Comparison of ENCODE assay signal across 10 cellular contexts in the genomic region with DNA sequence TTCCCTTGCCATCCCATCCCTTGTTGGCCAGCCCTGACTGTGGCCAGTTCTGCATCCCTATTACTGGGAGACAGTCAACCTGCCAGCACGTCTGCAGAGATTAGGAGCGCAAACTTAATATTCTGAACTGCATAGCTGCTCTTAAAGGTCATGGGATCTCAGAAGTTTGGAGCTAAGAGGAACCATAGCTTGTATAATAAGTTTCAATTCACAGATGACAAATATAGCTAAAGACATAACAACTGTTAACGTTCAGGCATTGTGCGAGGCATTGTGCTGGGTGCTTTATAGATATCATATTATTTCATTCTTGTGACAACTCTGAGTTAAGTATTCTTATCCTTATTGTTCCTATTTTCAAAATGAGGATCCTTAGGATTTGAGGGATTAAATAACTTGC. TPM values are rescaled to one million over a fixed set of nuclear protein-coding genes. Genes with fewer than 3 reads are reported as not detected.
DNase-seq lines count a peak whose midpoint lies in the region; ATAC-seq and TF ChIP-seq lines count a peak whose summit lies in the region.
"Had no signal": no experiment of that assay in that cellular context is flagged by ENCODE, and none has a peak within 500 bp of the region (broad histone marks: within the 10 kb centered on the region; RNA-seq: fewer than 3 reads in every experiment).

No MANE protein-coding gene starts in this region.

- peak overlapping the region; percentile 93; the same call in 1 of the 2 replicates for H3K9ac ChIP-seq in GM23248

- H3K79me2 ChIP-seq in GM23248 (ENCODE audit: insufficient read depth), result peaks cover 83% of the 10 kb centered on the region

- no peaks in the 10 kb centered on the region for H3K9me3 ChIP-seq in GM23248 (ENCODE audit: low read depth)
- no peaks in the 10 kb centered on the region for H3K9me3 ChIP-seq in adrenal gland (replicated peaks in 1 of 3)
- no peaks in the 10 kb centered on the region for H3K9me3 ChIP-seq in lung (ENCODE audit: control insufficient read depth in 2 of 2, insufficient read depth in 1 of 2, low read length in 1 of 2)

- H3K4me3 ChIP-seq in GM23248 (no peak overlapping the region), adrenal gland (peak overlapping the region in 1 of 4 donors; percentile 71), lung (no peak overlapping the region)

- H4K20me1 ChIP-seq in GM23248 (ENCODE audit: insufficient read depth), result no peaks in the 10 kb centered on the region; the same call in 1 of the 2 replicates

- no peaks in the 10 kb centered on the region for H3K9me3 Mint-ChIP-seq in stimulated activated effector memory CD8-positive, alpha-beta T cell treated with anti-CD3 and anti-CD28 coated beads, Interleukin-12 subunit alpha, Interleukin-12 subunit beta, amount 100 ng/mL, for 72 hours

- peak overlapping the region; percentile 27 for H3K27ac Mint-ChIP-seq in stimulated activated effector memory CD8-positive, alpha-beta T cell treated with anti-CD3 and anti-CD28 coated beads, Interleukin-12 subunit alpha, Interleukin-12 subunit beta, amount 100 ng/mL, for 72 hours

- POLR2A ChIA-PET in GM10248 (lab: Yijun Ruan, JAX), result no interaction called here

- TF ChIP-seq CTCF in adrenal gland (IDR thresholded peaks at IDR 0.05) (no peak), lung (IDR thresholded peaks at IDR 0.05; ENCODE audit: control extremely low read depth, extremely low read depth) (no peak), GM10248 (IDR thresholded peaks at IDR 0.05; ENCODE audit: control extremely low read depth, extremely low read depth, low read depth, missing control alignments) (no peak)

- peaks cover 61% of the 10 kb centered on the region for H3F3A ChIP-seq in GM23248 (ENCODE audit: insufficient read depth)

- H3K4me1 Mint-ChIP-seq in stimulated activated effector memory CD8-positive, alpha-beta T cell treated with anti-CD3 and anti-CD28 coated beads, Interleukin-12 subunit alpha, Interleukin-12 subunit beta, amount 100 ng/mL, for 72 hours, result peaks cover 43% of the 10 kb centered on the region

- ATAC-seq in lung (ENCODE audit: insufficient read depth, low FRiP score), result no peak
- no peak for ATAC-seq in stimulated activated effector memory CD8-positive, alpha-beta T cell treated with anti-CD3 and anti-CD28 coated beads, Interleukin-12 subunit alpha, Interleukin-12 subunit beta, amount 100 ng/mL, for 72 hours

- H3K27ac ChIP-seq in GM23248 (peak overlapping the region; percentile 92; the same call in 1 of the 2 replicates), adrenal gland (peak overlapping the region in 4 of 5 donors; percentile 29 to 99 (median 88)), lung (ENCODE audit: low read depth in 1 of 2, low read length in 1 of 2) (peak overlapping the region; percentile 10 to 40)

- no peaks in the 10 kb centered on the region for H3K9me2 ChIP-seq in GM23248 (ENCODE audit: insufficient read depth)

- H3K36me3 ChIP-seq in GM23248 (ENCODE audit: low read depth) (no peaks in the 10 kb centered on the region), adrenal gland (replicated peaks in 1 of 2) (no peaks in the 10 kb centered on the region), lung (ENCODE audit: control insufficient read depth in 2 of 2, insufficient read depth in 2 of 2, low read length in 2 of 2) (no peaks in the 10 kb centered on the region)

- WGBS in GM23248 (ENCODE audit: low coverage in 1 of 2, low lambda C conversion rate in 2 of 2, missing lambda C conversion rate in 2 of 2), 2 experiments, result 97 to 100% methylated on average over 4 of the region's 4 CpGs
- 67 to 89% (median 75%) methylated on average over 4 of the region's 4 CpGs for whole genome bisulfite sequencing in adrenal gland, 4 donors
- WGBS in lung, 2 donors, result 56 to 75% methylated on average over 4 of the region's 4 CpGs

- H3K4me2 ChIP-seq in GM23248 (ENCODE audit: unreplicated experiment), result no peak overlapping the region

- H3K27me3 ChIP-seq in GM23248 (replicated peaks; ENCODE audit: insufficient read depth), result no peaks in the 10 kb centered on the region
- H3K27me3 ChIP-seq in adrenal gland, result no peaks in the 10 kb centered on the region
- H3K27me3 ChIP-seq in lung (ENCODE audit: control insufficient read depth, insufficient read depth), result no peaks in the 10 kb centered on the region

- TF ChIP-seq POLR2A in adrenal gland (IDR thresholded peaks at IDR 0.05), result no peak

- H2AFZ ChIP-seq in GM23248, result no peak overlapping the region

- DNase-seq in GM23248 (no peak), adrenal gland (peak in 1 of 7 donors; percentile 13), lung (ENCODE audit: low spot score) (no peak), SW480 (ENCODE audit: low spot score) (no peak), DMS153 (lab: John Stamatoyannopoulos, UW) (no peak), GM10248 (ENCODE audit: extremely low spot score) (no peak), NCI-H1417 (lab: John Stamatoyannopoulos, UW) (no peak)
- no peak for DNase-seq in stimulated activated effector memory CD8-positive, alpha-beta T cell treated with anti-CD3 and anti-CD28 coated beads, Interleukin-12 subunit alpha, Interleukin-12 subunit beta, amount 100 ng/mL, for 72 hours (ENCODE audit: low spot score in 2 of 2)
- DNase-seq: activated T-cell treated with anti-CD3 and anti-CD28 coated beads, Interleukin-2, amount 50 U/mL, for 1 hour; C1 segment of cervical spinal cord had no signal

- H3K4me3 Mint-ChIP-seq in stimulated activated effector memory CD8-positive, alpha-beta T cell treated with anti-CD3 and anti-CD28 coated beads, Interleukin-12 subunit alpha, Interleukin-12 subunit beta, amount 100 ng/mL, for 72 hours, result no peak overlapping the region

- H3K4me1 ChIP-seq in GM23248 (ENCODE audit: insufficient read depth) (peaks cover 69% of the 10 kb centered on the region), adrenal gland (replicated peaks in 1 of 2) (peaks cover 51 to 86% of the 10 kb centered on the region in 2 donors), lung (ENCODE audit: control insufficient read depth in 2 of 2, insufficient read depth in 2 of 2, low read length in 2 of 2) (peaks cover 17 to 51% of the 10 kb centered on the region in 2 donors)

- in situ Hi-C loops in GM23248 (cut with MboI), result no loop called here

- intact Hi-C loops in adrenal gland (cut with DNase I), result no loop called here

- CTCF ChIA-PET in GM10248 (lab: Yijun Ruan, JAX), result interaction anchor here (0.8 to 5.3 kb wide), 7 partner anchors 10 to 295 kb away, joined by 3 to 32 read pairs (median 3); no protein-coding TSS in a partner anchor

- H3K36me3 Mint-ChIP-seq in stimulated activated effector memory CD8-positive, alpha-beta T cell treated with anti-CD3 and anti-CD28 coated beads, Interleukin-12 subunit alpha, Interleukin-12 subunit beta, amount 100 ng/mL, for 72 hours, result no peaks in the 10 kb centered on the region

RNA-seq across cellular contexts. Expression of a gene that starts 3.7 kb away (rescaled TPM):
- 122 and 158 TPM in 2 replicates for total RNA-seq in GM23248 (2014; rRNA removed; shearing (Covaris generic))
- polyA plus RNA-seq in GM23248 (2016; fragmentation: Nextera tagmentation; extraction: Ambion mirVana) (173 and 175 TPM in 2 replicates), adrenal gland (100 to 1,000 TPM in 1 of 3 donors, 10 to 100 TPM in 2; 41.5 to 117 (median 82.9) TPM), lung (100 to 1,000 TPM; 104 to 105 TPM)
- total RNA-seq in adrenal gland (100 to 1,000 TPM; 119 to 179 (median 139) TPM), lung (100 to 1,000 TPM; 195 to 360 TPM)

RNA-seq across cellular contexts. Expression of a gene that starts 41.6 kb away (rescaled TPM):
- total RNA-seq in GM23248 (2014; rRNA removed; shearing (Covaris generic)), result not detected in 2 replicates
- polyA plus RNA-seq in GM23248 (2016; fragmentation: Nextera tagmentation; extraction: Ambion mirVana), result not detected in 2 replicates
- 1 to 10 TPM; 2.8 to 8.0 (median 4.7) TPM for total RNA-seq in adrenal gland
- polyA plus RNA-seq in adrenal gland, result 10 to 100 TPM in 1 of 3 donors, 1 to 10 TPM in 2; 6.9 to 23.8 (median 7.7) TPM
- 10 to 100 TPM in 1 of 2 donors, 1 to 10 TPM in 1; 6.3 to 10.7 TPM for total RNA-seq in lung
- 1 to 10 TPM; 4.4 to 7.6 TPM for polyA plus RNA-seq in lung

Comparison
In these comparisons a context has a peak if more than half of its experiments do, and no peak if none do; other contexts are left out.
1. H3K27ac ChIP-seq: peak in every context shown above with its lines; median percentile 92 in GM23248; 88 in adrenal gland; 25 in lung.